In the genomic region with DNA sequence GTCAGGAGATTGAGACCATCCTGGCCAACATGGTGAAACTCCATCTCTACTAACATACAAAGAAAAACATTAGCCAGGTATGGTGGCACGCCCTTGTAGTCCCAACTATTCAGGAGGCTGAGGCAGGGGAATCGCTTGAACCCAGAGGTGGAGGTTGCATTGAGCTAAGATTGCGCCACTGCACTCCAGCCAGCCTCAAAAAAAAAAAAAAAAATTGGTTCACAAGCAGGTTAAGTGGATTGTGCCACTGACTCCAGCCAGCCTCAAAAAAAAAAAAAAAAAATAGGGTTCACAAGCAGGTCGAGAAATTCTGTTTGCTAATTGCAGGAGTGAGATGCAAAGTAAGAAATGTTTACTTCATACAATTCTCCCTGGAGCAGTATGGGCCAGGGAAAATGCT, we compare ENCODE assay signal across 1 cellular context.
TF ChIP-seq lines count a peak whose summit lies in the region.

No MANE protein-coding gene starts in this region.

TF ChIP-seq in GM23338, 12 proteins besides CTCF, POLR2A, EP300 and RAD21 (continued from another document):
- TF ChIP-seq, protein P1, sequence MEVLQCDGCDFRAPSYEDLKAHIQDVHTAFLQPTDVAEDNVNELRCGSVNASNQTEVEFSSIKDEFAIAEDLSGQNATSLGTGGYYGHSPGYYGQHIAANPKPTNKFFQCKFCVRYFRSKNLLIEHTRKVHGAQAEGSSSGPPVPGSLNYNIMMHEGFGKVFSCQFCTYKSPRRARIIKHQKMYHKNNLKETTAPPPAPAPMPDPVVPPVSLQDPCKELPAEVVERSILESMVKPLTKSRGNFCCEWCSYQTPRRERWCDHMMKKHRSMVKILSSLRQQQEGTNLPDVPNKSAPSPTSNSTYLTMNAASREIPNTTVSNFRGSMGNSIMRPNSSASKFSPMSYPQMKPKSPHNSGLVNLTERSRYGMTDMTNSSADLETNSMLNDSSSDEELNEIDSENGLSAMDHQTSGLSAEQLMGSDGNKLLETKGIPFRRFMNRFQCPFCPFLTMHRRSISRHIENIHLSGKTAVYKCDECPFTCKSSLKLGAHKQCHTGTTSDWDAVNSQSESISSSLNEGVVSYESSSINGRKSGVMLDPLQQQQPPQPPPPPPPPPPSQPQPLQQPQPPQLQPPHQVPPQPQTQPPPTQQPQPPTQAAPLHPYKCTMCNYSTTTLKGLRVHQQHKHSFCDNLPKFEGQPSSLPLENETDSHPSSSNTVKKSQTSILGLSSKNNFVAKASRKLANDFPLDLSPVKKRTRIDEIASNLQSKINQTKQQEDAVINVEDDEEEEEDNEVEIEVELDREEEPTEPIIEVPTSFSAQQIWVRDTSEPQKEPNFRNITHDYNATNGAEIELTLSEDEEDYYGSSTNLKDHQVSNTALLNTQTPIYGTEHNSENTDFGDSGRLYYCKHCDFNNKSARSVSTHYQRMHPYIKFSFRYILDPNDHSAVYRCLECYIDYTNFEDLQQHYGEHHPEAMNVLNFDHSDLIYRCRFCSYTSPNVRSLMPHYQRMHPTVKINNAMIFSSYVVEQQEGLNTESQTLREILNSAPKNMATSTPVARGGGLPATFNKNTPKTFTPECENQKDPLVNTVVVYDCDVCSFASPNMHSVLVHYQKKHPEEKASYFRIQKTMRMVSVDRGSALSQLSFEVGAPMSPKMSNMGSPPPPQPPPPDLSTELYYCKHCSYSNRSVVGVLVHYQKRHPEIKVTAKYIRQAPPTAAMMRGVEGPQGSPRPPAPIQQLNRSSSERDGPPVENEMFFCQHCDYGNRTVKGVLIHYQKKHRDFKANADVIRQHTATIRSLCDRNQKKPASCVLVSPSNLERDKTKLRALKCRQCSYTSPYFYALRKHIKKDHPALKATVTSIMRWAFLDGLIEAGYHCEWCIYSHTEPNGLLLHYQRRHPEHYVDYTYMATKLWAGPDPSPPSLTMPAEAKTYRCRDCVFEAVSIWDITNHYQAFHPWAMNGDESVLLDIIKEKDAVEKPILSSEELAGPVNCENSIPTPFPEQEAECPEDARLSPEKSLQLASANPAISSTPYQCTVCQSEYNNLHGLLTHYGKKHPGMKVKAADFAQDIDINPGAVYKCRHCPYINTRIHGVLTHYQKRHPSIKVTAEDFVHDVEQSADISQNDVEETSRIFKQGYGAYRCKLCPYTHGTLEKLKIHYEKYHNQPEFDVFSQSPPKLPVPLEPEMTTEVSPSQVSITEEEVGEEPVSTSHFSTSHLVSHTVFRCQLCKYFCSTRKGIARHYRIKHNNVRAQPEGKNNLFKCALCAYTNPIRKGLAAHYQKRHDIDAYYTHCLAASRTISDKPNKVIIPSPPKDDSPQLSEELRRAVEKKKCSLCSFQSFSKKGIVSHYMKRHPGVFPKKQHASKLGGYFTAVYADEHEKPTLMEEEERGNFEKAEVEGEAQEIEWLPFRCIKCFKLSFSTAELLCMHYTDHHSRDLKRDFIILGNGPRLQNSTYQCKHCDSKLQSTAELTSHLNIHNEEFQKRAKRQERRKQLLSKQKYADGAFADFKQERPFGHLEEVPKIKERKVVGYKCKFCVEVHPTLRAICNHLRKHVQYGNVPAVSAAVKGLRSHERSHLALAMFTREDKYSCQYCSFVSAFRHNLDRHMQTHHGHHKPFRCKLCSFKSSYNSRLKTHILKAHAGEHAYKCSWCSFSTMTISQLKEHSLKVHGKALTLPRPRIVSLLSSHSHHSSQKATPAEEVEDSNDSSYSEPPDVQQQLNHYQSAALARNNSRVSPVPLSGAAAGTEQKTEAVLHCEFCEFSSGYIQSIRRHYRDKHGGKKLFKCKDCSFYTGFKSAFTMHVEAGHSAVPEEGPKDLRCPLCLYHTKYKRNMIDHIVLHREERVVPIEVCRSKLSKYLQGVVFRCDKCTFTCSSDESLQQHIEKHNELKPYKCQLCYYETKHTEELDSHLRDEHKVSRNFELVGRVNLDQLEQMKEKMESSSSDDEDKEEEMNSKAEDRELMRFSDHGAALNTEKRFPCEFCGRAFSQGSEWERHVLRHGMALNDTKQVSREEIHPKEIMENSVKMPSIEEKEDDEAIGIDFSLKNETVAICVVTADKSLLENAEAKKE (CRISPR knock-in tag; IDR thresholded peaks at IDR 0.05), result no peak
- TF ChIP-seq, protein P2, sequence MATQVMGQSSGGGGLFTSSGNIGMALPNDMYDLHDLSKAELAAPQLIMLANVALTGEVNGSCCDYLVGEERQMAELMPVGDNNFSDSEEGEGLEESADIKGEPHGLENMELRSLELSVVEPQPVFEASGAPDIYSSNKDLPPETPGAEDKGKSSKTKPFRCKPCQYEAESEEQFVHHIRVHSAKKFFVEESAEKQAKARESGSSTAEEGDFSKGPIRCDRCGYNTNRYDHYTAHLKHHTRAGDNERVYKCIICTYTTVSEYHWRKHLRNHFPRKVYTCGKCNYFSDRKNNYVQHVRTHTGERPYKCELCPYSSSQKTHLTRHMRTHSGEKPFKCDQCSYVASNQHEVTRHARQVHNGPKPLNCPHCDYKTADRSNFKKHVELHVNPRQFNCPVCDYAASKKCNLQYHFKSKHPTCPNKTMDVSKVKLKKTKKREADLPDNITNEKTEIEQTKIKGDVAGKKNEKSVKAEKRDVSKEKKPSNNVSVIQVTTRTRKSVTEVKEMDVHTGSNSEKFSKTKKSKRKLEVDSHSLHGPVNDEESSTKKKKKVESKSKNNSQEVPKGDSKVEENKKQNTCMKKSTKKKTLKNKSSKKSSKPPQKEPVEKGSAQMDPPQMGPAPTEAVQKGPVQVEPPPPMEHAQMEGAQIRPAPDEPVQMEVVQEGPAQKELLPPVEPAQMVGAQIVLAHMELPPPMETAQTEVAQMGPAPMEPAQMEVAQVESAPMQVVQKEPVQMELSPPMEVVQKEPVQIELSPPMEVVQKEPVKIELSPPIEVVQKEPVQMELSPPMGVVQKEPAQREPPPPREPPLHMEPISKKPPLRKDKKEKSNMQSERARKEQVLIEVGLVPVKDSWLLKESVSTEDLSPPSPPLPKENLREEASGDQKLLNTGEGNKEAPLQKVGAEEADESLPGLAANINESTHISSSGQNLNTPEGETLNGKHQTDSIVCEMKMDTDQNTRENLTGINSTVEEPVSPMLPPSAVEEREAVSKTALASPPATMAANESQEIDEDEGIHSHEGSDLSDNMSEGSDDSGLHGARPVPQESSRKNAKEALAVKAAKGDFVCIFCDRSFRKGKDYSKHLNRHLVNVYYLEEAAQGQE (IDR thresholded peaks at IDR 0.05; ENCODE audit: unreplicated experiment), result no peak
- TF ChIP-seq STAT1 (IDR thresholded peaks at IDR 0.05; ENCODE audit: unreplicated experiment) (no peak), EZH2 (IDR thresholded peaks at IDR 0.05; ENCODE audit: low read depth, unreplicated experiment) (no peak)
- TF ChIP-seq, protein P3, sequence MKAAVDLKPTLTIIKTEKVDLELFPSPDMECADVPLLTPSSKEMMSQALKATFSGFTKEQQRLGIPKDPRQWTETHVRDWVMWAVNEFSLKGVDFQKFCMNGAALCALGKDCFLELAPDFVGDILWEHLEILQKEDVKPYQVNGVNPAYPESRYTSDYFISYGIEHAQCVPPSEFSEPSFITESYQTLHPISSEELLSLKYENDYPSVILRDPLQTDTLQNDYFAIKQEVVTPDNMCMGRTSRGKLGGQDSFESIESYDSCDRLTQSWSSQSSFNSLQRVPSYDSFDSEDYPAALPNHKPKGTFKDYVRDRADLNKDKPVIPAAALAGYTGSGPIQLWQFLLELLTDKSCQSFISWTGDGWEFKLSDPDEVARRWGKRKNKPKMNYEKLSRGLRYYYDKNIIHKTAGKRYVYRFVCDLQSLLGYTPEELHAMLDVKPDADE (IDR thresholded peaks at IDR 0.05), result no peak
